ENCODE assay signal across 8 cellular contexts in genomic region chr9:105425817-105426433, GRCh38. TPM values are rescaled to one million over a fixed set of nuclear protein-coding genes. Genes with fewer than 3 reads are reported as not detected.
DNase-seq lines count a peak whose midpoint lies in the region; ATAC-seq, FAIRE-seq and TF ChIP-seq lines count a peak whose summit lies in the region.

No MANE protein-coding gene starts in this region.

- H3K9me3 ChIP-seq in Peyer's patch (no peaks in the 10 kb centered on the region), left ventricle myocardium inferior (replicated peaks) (no peaks in the 10 kb centered on the region), T-helper 17 cell (ENCODE audit: control insufficient read depth, low read length, poor library complexity, severe bottlenecking) (no peaks in the 10 kb centered on the region)

- no peak overlapping the region for H3K27ac ChIP-seq in Peyer's patch
- H3K27ac ChIP-seq in left ventricle myocardium inferior (replicated peaks) = no peak overlapping the region

- H3K4me1 Mint-ChIP-seq in T-helper 17 cell = peaks cover 3% of the 10 kb centered on the region

- H3K4me1 ChIP-seq in Peyer's patch = no peaks in the 10 kb centered on the region
- H3K4me1 ChIP-seq in left ventricle myocardium inferior = no peaks in the 10 kb centered on the region

- H3K27me3 ChIP-seq in Peyer's patch (no peaks in the 10 kb centered on the region), left ventricle myocardium inferior (ENCODE audit: low read depth) (no peaks in the 10 kb centered on the region)

- peak; percentile 78 for FAIRE-seq in G401.6 (lab: Jason Lieb, UNC)

- H3K4me3 ChIP-seq in HFF-Myc (replicated peaks; ENCODE audit: low read depth, low read length) (no peak overlapping the region), Peyer's patch (no peak overlapping the region), left ventricle myocardium inferior (no peak overlapping the region)

- no peak overlapping the region for H3K27ac Mint-ChIP-seq in T-helper 17 cell

- peaks cover 4% of the 10 kb centered on the region for H3K27me3 Mint-ChIP-seq in T-helper 17 cell

- DNase-seq in HFF-Myc (ENCODE audit: extremely low read depth, low read depth) (no peak), Peyer's patch (no peak), left ventricle myocardium inferior (no peak), T-helper 17 cell (no peak), occipital lobe (lab: John Stamatoyannopoulos, UW) (no peak), amniotic stem cell (lab: John Stamatoyannopoulos, UW) (no peak), ecto neural progenitor cell (ENCODE audit: low spot score) (no peak)

- no peak for ATAC-seq in T-helper 17 cell

- H3K36me3 ChIP-seq in Peyer's patch (no peaks in the 10 kb centered on the region), left ventricle myocardium inferior (no peaks in the 10 kb centered on the region)

- intact Hi-C loops in left ventricle myocardium inferior (cut with micrococcal nuclease) = no loop called here

- TF ChIP-seq CTCF in HFF-Myc (IDR thresholded peaks at IDR 0.05; ENCODE audit: low read depth, low read length, missing control alignments) (peak; percentile 40), Peyer's patch (IDR thresholded peaks at IDR 0.05) (peak in 5 of 6 experiments; percentile 11 to 68 (median 64)), left ventricle myocardium inferior (IDR thresholded peaks at IDR 0.05; ENCODE audit: borderline replicate concordance) (peak; percentile 64)

- no peak overlapping the region for H3K4me3 Mint-ChIP-seq in T-helper 17 cell

- TF ChIP-seq POLR2A in Peyer's patch (IDR thresholded peaks at IDR 0.05) = no peak

- H3K36me3 Mint-ChIP-seq in T-helper 17 cell (ENCODE audit: low read depth) = no peaks in the 10 kb centered on the region

RNA-seq across cellular contexts. Expression of gene FSD1L, which starts 21.9 kb away (rescaled TPM):
- total RNA-seq in Peyer's patch = 10 to 100 TPM; 10.1 to 24.3 (median 13.7) TPM
- 7.6 TPM for total RNA-seq in left ventricle myocardium inferior
- 1 to 10 TPM; 3.2 TPM for total RNA-seq in T-helper 17 cell
- total RNA-seq in occipital lobe = 146 TPM
